ENCODE assay signal across 1 cellular context in genomic region chr6:38797391-38797790, GRCh38.
TF ChIP-seq lines count a peak whose summit lies in the region.

No MANE protein-coding gene starts in this region.

TF ChIP-seq in GM23338, 12 proteins besides CTCF, POLR2A, EP300 and RAD21:
- TF ChIP-seq REST (IDR thresholded peaks at IDR 0.05; ENCODE audit: unreplicated experiment) (no peak), ZNF331 (CRISPR knock-in tag; IDR thresholded peaks at IDR 0.05; ENCODE audit: low read depth) (no peak), ETS1 (IDR thresholded peaks at IDR 0.05) (no peak), ZNF114 (CRISPR knock-in tag; IDR thresholded peaks at IDR 0.05) (no peak), POLR2AphosphoS5 (IDR thresholded peaks at IDR 0.05; ENCODE audit: low read depth) (no peak), JUNB (IDR thresholded peaks at IDR 0.05; ENCODE audit: unreplicated experiment) (no peak), CREB1 (CRISPR knock-in tag; IDR thresholded peaks at IDR 0.05; ENCODE audit: low read depth) (no peak), NANOG (IDR thresholded peaks at IDR 0.05; ENCODE audit: borderline replicate concordance) (no peak), STAT1 (IDR thresholded peaks at IDR 0.05; ENCODE audit: unreplicated experiment) (no peak), EZH2phosphoT487 (IDR thresholded peaks at IDR 0.05; ENCODE audit: unreplicated experiment) (no peak), EZH2 (IDR thresholded peaks at IDR 0.05; ENCODE audit: low read depth, unreplicated experiment) (no peak), ZNF462 (CRISPR knock-in tag; IDR thresholded peaks at IDR 0.05) (no peak)
